8 cellular contexts compared by ENCODE assay signal in the genomic region with DNA sequence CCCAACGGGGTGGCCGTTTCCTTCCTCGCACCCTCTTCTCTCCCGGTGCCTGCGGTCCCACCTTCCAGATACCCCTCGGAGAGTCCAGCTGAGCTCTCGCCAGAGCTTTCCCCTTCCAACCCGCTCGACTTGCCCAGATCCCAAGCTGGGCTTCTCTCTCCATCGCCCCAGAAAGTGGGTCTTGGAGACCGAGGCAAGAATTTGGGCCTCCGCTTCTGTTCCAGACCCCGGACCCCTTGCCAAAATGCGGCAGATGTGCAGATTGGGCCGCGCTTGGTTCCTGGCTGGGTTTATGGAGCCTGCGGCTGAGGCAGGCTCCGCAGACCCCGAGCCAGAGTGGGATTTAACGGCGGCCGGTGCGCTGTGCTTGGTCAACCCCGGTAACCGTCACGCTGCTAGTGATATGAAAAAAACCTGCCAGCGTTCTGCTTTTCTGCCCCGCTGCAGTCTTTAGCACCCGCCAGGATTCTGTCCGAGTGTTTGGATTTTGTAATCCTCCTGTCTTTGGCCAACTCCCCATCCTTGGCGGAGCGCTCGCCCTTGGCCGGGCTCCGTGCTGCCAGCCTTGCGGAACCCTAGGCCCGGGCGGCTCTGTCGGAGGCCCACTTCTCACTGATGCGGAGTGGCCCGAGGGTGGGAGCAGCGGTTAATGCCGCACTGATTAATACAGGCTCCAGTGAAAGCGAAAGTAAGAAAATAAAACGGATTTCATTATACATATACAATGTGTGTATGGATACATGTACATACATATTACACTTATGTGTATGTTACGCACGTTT. TPM values are rescaled to one million over a fixed set of nuclear protein-coding genes. Genes with fewer than 3 reads are reported as not detected.
DNase-seq lines count a peak whose midpoint lies in the region; TF ChIP-seq lines count a peak whose summit lies in the region.

No MANE protein-coding gene starts in this region.

- no peak overlapping the region for H3K56ac ChIP-seq in H9 (ENCODE audit: insufficient read length, low read depth, low read length)

- no peaks in the 10 kb centered on the region for H3K27me3 Mint-ChIP-seq in CD4-positive, alpha-beta memory T cell
- H3K27me3 Mint-ChIP-seq in H9 (ENCODE audit: low read depth) = peaks cover 86% of the 10 kb centered on the region
- H3K27me3 Mint-ChIP-seq in neural progenitor cell (ENCODE audit: insufficient read depth, low read depth) = peaks cover 46% of the 10 kb centered on the region

- no peak overlapping the region for H3K14ac ChIP-seq in H9 (ENCODE audit: insufficient read depth, low read length)

- no peak overlapping the region for H2BK120ac ChIP-seq in H9 (ENCODE audit: low read depth, low read length, poor library complexity, severe bottlenecking)

- TF ChIP-seq CTCF in H9 (conservative IDR thresholded peaks at IDR 0.05) = no peak
- no peak for TF ChIP-seq CTCF in fibroblast of villous mesenchyme (IDR thresholded peaks at IDR 0.05; ENCODE audit: insufficient read depth, low read depth, low read length)
- no peak for TF ChIP-seq CTCF in neural progenitor cell (IDR thresholded peaks at IDR 0.05)
- no peak for TF ChIP-seq CTCF in tibial nerve (IDR thresholded peaks at IDR 0.05)

- intact Hi-C loops in CD4-positive, alpha-beta memory T cell (cut with micrococcal nuclease) = loop anchor here (1.0 to 2.0 kb wide), 7 partner anchors 27 to 165 kb away; partner anchors contain the start of genes SLFN12, SLFN13 and SLFN5

- WGBS in H9 (ENCODE audit: extremely low coverage, insufficient read length, low lambda C conversion rate) = no CpG with 5 or more reads among the region's 47 CpGs
- 0 to 1% methylated on average over 43 to 47 of the region's 47 CpGs for WGBS in tibial nerve, 2 donors

- no peaks in the 10 kb centered on the region for H3K27me3 ChIP-seq in CD4-positive, alpha-beta memory T cell (ENCODE audit: insufficient read depth, low read length)
- H3K27me3 ChIP-seq in H9 (ENCODE audit: insufficient read depth, low read length) (peaks cover 37% of the 10 kb centered on the region), neural progenitor cell (peaks cover 97% of the 10 kb centered on the region), tibial nerve (no peaks in the 10 kb centered on the region)

- H3T11ph ChIP-seq in H9 (ENCODE audit: low read length) = no peak overlapping the region

- H3K27ac Mint-ChIP-seq in CD4-positive, alpha-beta memory T cell = peak overlapping the region; percentile 99 to 100 (median 100)
- H3K27ac Mint-ChIP-seq in H9 (no peak overlapping the region), neural progenitor cell (no peak overlapping the region)

- peaks cover 29 to 68% (median 46%) of the 10 kb centered on the region in 4 donors for H3K4me1 Mint-ChIP-seq in CD4-positive, alpha-beta memory T cell
- peaks cover 6 to 11% of the 10 kb centered on the region in 2 experiments for H3K4me1 Mint-ChIP-seq in H9
- H3K4me1 Mint-ChIP-seq in neural progenitor cell = peaks cover 9% of the 10 kb centered on the region

- no peak overlapping the region for H2AK5ac ChIP-seq in H9 (ENCODE audit: insufficient read length, low read length)

- no peak for TF ChIP-seq POLR2A in tibial nerve (IDR thresholded peaks at IDR 0.05)

- H3K79me2 ChIP-seq in H9 (ENCODE audit: insufficient read depth, low read length) (no peaks in the 10 kb centered on the region), neural progenitor cell (ENCODE audit: low read depth) (no peaks in the 10 kb centered on the region)

- peaks cover 0 to 14% (median 4%) of the 10 kb centered on the region in 8 donors for H3K9me3 Mint-ChIP-seq in CD4-positive, alpha-beta memory T cell
- H3K9me3 Mint-ChIP-seq in H9 (peaks cover 8 to 9% of the 10 kb centered on the region in 2 experiments; a peak in 4 of 5 replicates), neural progenitor cell (peaks cover 19% of the 10 kb centered on the region)

- no peak overlapping the region for H3K9ac ChIP-seq in H9 (ENCODE audit: extremely low read depth, insufficient read length, low read length)
- no peak overlapping the region for H3K9ac ChIP-seq in neural progenitor cell

- no peaks in the 10 kb centered on the region for H3F3A ChIP-seq in neural progenitor cell (ENCODE audit: low read depth)

- H3K36me3 ChIP-seq in CD4-positive, alpha-beta memory T cell (ENCODE audit: insufficient read depth, low read length) = no peaks in the 10 kb centered on the region
- H3K36me3 ChIP-seq in neural progenitor cell (no peaks in the 10 kb centered on the region), tibial nerve (peaks cover 0 to 12% (median 0%) of the 10 kb centered on the region in 3 donors)

- CTCF ChIA-PET in CD4-positive, alpha-beta memory T cell (lab: Charles Lee; ENCODE audit: partially characterized antibody) = interaction anchor here (0.9 to 5.2 kb wide), 5 partner anchors 62 to 203 kb away, joined by 3 to 29 read pairs (median 5); no protein-coding TSS in a partner anchor

- no peak overlapping the region for H4K5ac ChIP-seq in H9 (ENCODE audit: insufficient read length, low read depth, low read length)

- H3K79me1 ChIP-seq in H9 (ENCODE audit: insufficient read depth, low read depth, low read length, poor library complexity, severe bottlenecking) = no peaks in the 10 kb centered on the region

- no peak overlapping the region for H2BK12ac ChIP-seq in H9 (ENCODE audit: insufficient read length, low read depth, low read length)

- H3K4me3 Mint-ChIP-seq in CD4-positive, alpha-beta memory T cell = peak overlapping the region; percentile 96 to 100 (median 99)
- peak overlapping the region; percentile 64 to 86 for H3K4me3 Mint-ChIP-seq in H9
- peak overlapping the region; percentile 87 for H3K4me3 Mint-ChIP-seq in neural progenitor cell

- peaks cover 11 to 12% of the 10 kb centered on the region in 2 donors for H3K36me3 Mint-ChIP-seq in CD4-positive, alpha-beta memory T cell
- H3K36me3 Mint-ChIP-seq in H9 (ENCODE audit: insufficient read depth in 1 of 3, low read depth in 3 of 3) (no peaks in the 10 kb centered on the region; a peak in 1 of 7 replicates), neural progenitor cell (peaks cover 2% of the 10 kb centered on the region)

- no peak overlapping the region for H3K4ac ChIP-seq in H9 (ENCODE audit: low read depth, low read length)

- no peak overlapping the region for H3K18ac ChIP-seq in H9 (ENCODE audit: insufficient read length, low read depth, low read length)

- peak overlapping the region; percentile 98 for H3K27ac ChIP-seq in CD4-positive, alpha-beta memory T cell (ENCODE audit: low read depth, low read length)
- H3K27ac ChIP-seq in H9 (ENCODE audit: insufficient read length, low read depth, low read length) (no peak overlapping the region), neural progenitor cell (no peak overlapping the region), tibial nerve (peak overlapping the region; percentile 92 to 100 (median 98))

- H2BK5ac ChIP-seq in H9 (ENCODE audit: insufficient read length, low read length) = no peak overlapping the region

- H3K4me2 ChIP-seq in H9 (ENCODE audit: insufficient read depth, insufficient read length, low read length) = peak overlapping the region; percentile 79
- H3K4me2 ChIP-seq in neural progenitor cell = peak overlapping the region; percentile 76

- no peak overlapping the region for H4K8ac ChIP-seq in H9 (replicated peaks; ENCODE audit: insufficient read length, low read depth, low read length)

- DNase-seq in CD4-positive, alpha-beta memory T cell = peak; percentile 50 to 62 (median 61)
- DNase-seq in H9 (peak; percentile 58), NOMO-1 treated with DMSO at 0.1 percent for 48 hours (lab: John Stamatoyannopoulos, UW; ENCODE audit: unreplicated experiment) (peak; percentile 65), fibroblast of villous mesenchyme (ENCODE audit: low read depth) (peak; percentile 79), neural progenitor cell (ENCODE audit: low spot score) (peak; percentile 58), tibial nerve (ENCODE audit: low spot score in 2 of 2) (peak; percentile 39 to 57), Kasumi-1 (lab: John Stamatoyannopoulos, UW) (no peak)
- DNase-seq in activated effector memory CD4-positive, alpha-beta T cell treated with anti-CD3 and anti-CD28 coated beads, Interleukin-2, amount 50 U/mL, for 16 hours = peak; percentile 83

- no peak overlapping the region for H4K91ac ChIP-seq in H9 (ENCODE audit: insufficient read length, low read depth, low read length)

- H4K20me1 ChIP-seq in H9 (ENCODE audit: control insufficient read depth, insufficient read depth, insufficient read length) (no peaks in the 10 kb centered on the region), neural progenitor cell (ENCODE audit: low read depth) (no peaks in the 10 kb centered on the region)

- H2BK15ac ChIP-seq in H9 (ENCODE audit: low read depth, low read length) = no peak overlapping the region

- no peak overlapping the region for H3K23ac ChIP-seq in H9 (ENCODE audit: insufficient read length, low read depth, low read length)

- peaks cover 11% of the 10 kb centered on the region for H3K23me2 ChIP-seq in H9 (ENCODE audit: insufficient read length, low read depth, low read length, poor library complexity, severe bottlenecking)

- peak overlapping the region; percentile 54 to 85 for H3K4me3 ChIP-seq in CD4-positive, alpha-beta memory T cell (ENCODE audit: low read length in 2 of 2)
- H3K4me3 ChIP-seq in fibroblast of villous mesenchyme (ENCODE audit: low read depth, low read length) (peak overlapping the region; percentile 75), neural progenitor cell (peak overlapping the region; percentile 42), tibial nerve (peak overlapping the region; percentile 62 to 94 (median 70))

- POLR2A ChIA-PET in CD4-positive, alpha-beta memory T cell (lab: Charles Lee; ENCODE audit: partially characterized antibody) = interaction anchor here (0.6 to 6.8 kb wide), 36 partner anchors 9 to 232 kb away, joined by 3 to 110 read pairs (median 4); partner anchors contain the start of genes NLE1, PEX12, SLFN12L and SLFN13

- peaks cover 39% of the 10 kb centered on the region for H3K4me1 ChIP-seq in CD4-positive, alpha-beta memory T cell (ENCODE audit: insufficient read depth, low read length)
- no peaks in the 10 kb centered on the region for H3K4me1 ChIP-seq in H9 (ENCODE audit: insufficient read depth, low read length)
- H3K4me1 ChIP-seq in neural progenitor cell = no peaks in the 10 kb centered on the region
- H3K4me1 ChIP-seq in tibial nerve = peaks cover 0 to 54% (median 8%) of the 10 kb centered on the region in 4 donors

- H2AFZ ChIP-seq in H9 (ENCODE audit: low read length) = no peak overlapping the region
- peak overlapping the region; percentile 71 for H2AFZ ChIP-seq in neural progenitor cell (replicated peaks)

- H2BK20ac ChIP-seq in H9 (ENCODE audit: low read depth, low read length, poor library complexity, severe bottlenecking) = no peak overlapping the region

- no peaks in the 10 kb centered on the region for H3K9me3 ChIP-seq in CD4-positive, alpha-beta memory T cell (ENCODE audit: control insufficient read depth in 1 of 2, low read length in 2 of 2)
- H3K9me3 ChIP-seq in H9 (ENCODE audit: control insufficient read depth, low read depth, low read length) (no peaks in the 10 kb centered on the region), neural progenitor cell (ENCODE audit: low read depth) (peaks cover 8% of the 10 kb centered on the region), tibial nerve (peaks cover 0 to 13% (median 0%) of the 10 kb centered on the region in 4 donors)

- TF ChIP-seq EP300 in tibial nerve (IDR thresholded peaks at IDR 0.05) = peak in 1 of 2 donors; percentile 57

RNA-seq across cellular contexts. Expression of gene SLFN11, which starts 0.8 kb away (rescaled TPM):
- 10 to 100 TPM; 72.4 to 74.2 TPM for total RNA-seq in CD4-positive, alpha-beta memory T cell
- 10 to 100 TPM in 1 of 2 donors, 1 to 10 TPM in 1; 6.6 to 13.6 TPM for polyA plus RNA-seq in CD4-positive, alpha-beta memory T cell
- total RNA-seq in H9 (2021) (0.55 and 0.90 TPM in 2 replicates), fibroblast of villous mesenchyme (54.8 and 95.9 TPM in 2 replicates), neural progenitor cell (ENCODE audit: low replicate concordance) (0.02 and 0.71 TPM in 2 replicates), tibial nerve (10 to 100 TPM; 46.3 to 55.8 (median 51.1) TPM)

RNA-seq across cellular contexts. Expression of gene SLFN12, which starts 58.1 kb away (rescaled TPM):
- total RNA-seq in CD4-positive, alpha-beta memory T cell = 1 to 10 TPM; 6.5 to 8.9 TPM
- polyA plus RNA-seq in CD4-positive, alpha-beta memory T cell = 1 to 10 TPM in 1 of 2 donors, under 1 TPM in 1; 0.75 to 2.0 TPM
- total RNA-seq in H9 (2021) = 13.4 and 14.5 TPM in 2 replicates
- total RNA-seq in fibroblast of villous mesenchyme = 30.6 and 47.9 TPM in 2 replicates
- 6.8 and 7.2 TPM in 2 replicates for total RNA-seq in neural progenitor cell (ENCODE audit: low replicate concordance)
- total RNA-seq in tibial nerve = 10 to 100 TPM; 11.6 to 20.1 (median 15.9) TPM

Comparison
In these comparisons a context has a peak if more than half of its experiments do, and no peak if none do; other contexts are left out.
1. DNase-seq: peak in CD4-positive, alpha-beta memory T cell (5 of 5), H9 (single experiment), NOMO-1 treated with DMSO at 0.1 percent for 48 hours (single experiment), activated effector memory CD4-positive, alpha-beta T cell treated with anti-CD3 and anti-CD28 coated beads, Interleukin-2, amount 50 U/mL, for 16 hours (single experiment), fibroblast of villous mesenchyme (single experiment), neural progenitor cell (single experiment) and tibial nerve (2 of 2); none in Kasumi-1 (0 of 2).
2. H3K27ac ChIP-seq: peak in CD4-positive, alpha-beta memory T cell (single experiment) and tibial nerve (4 of 4); none in H9 (single experiment) and neural progenitor cell (single experiment).
3. H3K27ac Mint-ChIP-seq: peak in CD4-positive, alpha-beta memory T cell (7 of 7); none in H9 (0 of 3) and neural progenitor cell (single experiment).
4. RNA of gene SLFN11, which starts 0.8 kb away (total RNA-seq): 54.8 to 95.9 TPM in fibroblast of villous mesenchyme, 72.4 to 74.2 TPM in CD4-positive, alpha-beta memory T cell and 46.3 to 55.8 TPM in tibial nerve; 0.55 to 0.90 TPM in H9 and 0.02 to 0.71 TPM in neural progenitor cell; every median in the first group is over 10 times any median in the second.
5. Peak in every context shown above with its lines, with median percentiles within 50 percentile points of each other: H3K4me3 ChIP-seq and H3K4me3 Mint-ChIP-seq.